In genomic region chr5:51816427-51816826, GRCh38 we compare ENCODE assay signal across 23 cellular contexts.
"Had no signal": no experiment of that assay in that cellular context is flagged by ENCODE, and none has a peak within 500 bp of the region (broad histone marks: within the 10 kb centered on the region; RNA-seq: fewer than 3 reads in every experiment).

No MANE protein-coding gene starts in this region.

- H3K4me3 ChIP-seq: SJSA1, SK-N-MC had no signal

- H3K27ac ChIP-seq: SJSA1, SK-N-MC had no signal

- H3K4me1 ChIP-seq: SJSA1 had no signal

- H3K27me3 ChIP-seq: SJSA1 had no signal

- FAIRE-seq: HepG2 had no signal

- DNase-seq: IMR-90; Karpas-422; KG1; MM.1S; NCI-H1092 treated with DMSO at 0.1 percent for 48 hours; NCI-H1436; NCI-H187; NCI-H2029; NCI-H2081 treated with DMSO at 0.1 percent for 48 hours; NCI-H2171; NCI-H226; NCI-H446; NCI-H510A; NCI-H524 treated with DMSO at 0.1 percent for 48 hours; NCI-H69; NCI-H774; NK-92 treated with Interleukin-12 subunit alpha and Interleukin-12 subunit beta, amount 100 ng/mL, for 24 hours; PC-3; Right ventricle myocardium superior; SIG-M5 had no signal

- H3K9me3 ChIP-seq: SJSA1 had no signal

- H3K36me3 ChIP-seq: SJSA1 had no signal
